Comparison of ENCODE assay signal across 1 cellular context in genomic region chr7:33108931-33109757, GRCh38.
A peak's percentile ranks its signal among the peaks of the same experiment; 100 is the strongest.
TF ChIP-seq lines count a peak whose summit lies in the region.

A gene with protein sequence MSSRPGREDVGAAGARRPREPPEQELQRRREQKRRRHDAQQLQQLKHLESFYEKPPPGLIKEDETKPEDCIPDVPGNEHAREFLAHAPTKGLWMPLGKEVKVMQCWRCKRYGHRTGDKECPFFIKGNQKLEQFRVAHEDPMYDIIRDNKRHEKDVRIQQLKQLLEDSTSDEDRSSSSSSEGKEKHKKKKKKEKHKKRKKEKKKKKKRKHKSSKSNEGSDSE (minus strand): TSS chr7:33109404. CDS start chr7:33109372, 32 bp downstream.

TF ChIP-seq in HepG2, 621 proteins besides CTCF, POLR2A, EP300 and RAD21 (continued from another document and continues in another):
- TF ChIP-seq, protein P1, sequence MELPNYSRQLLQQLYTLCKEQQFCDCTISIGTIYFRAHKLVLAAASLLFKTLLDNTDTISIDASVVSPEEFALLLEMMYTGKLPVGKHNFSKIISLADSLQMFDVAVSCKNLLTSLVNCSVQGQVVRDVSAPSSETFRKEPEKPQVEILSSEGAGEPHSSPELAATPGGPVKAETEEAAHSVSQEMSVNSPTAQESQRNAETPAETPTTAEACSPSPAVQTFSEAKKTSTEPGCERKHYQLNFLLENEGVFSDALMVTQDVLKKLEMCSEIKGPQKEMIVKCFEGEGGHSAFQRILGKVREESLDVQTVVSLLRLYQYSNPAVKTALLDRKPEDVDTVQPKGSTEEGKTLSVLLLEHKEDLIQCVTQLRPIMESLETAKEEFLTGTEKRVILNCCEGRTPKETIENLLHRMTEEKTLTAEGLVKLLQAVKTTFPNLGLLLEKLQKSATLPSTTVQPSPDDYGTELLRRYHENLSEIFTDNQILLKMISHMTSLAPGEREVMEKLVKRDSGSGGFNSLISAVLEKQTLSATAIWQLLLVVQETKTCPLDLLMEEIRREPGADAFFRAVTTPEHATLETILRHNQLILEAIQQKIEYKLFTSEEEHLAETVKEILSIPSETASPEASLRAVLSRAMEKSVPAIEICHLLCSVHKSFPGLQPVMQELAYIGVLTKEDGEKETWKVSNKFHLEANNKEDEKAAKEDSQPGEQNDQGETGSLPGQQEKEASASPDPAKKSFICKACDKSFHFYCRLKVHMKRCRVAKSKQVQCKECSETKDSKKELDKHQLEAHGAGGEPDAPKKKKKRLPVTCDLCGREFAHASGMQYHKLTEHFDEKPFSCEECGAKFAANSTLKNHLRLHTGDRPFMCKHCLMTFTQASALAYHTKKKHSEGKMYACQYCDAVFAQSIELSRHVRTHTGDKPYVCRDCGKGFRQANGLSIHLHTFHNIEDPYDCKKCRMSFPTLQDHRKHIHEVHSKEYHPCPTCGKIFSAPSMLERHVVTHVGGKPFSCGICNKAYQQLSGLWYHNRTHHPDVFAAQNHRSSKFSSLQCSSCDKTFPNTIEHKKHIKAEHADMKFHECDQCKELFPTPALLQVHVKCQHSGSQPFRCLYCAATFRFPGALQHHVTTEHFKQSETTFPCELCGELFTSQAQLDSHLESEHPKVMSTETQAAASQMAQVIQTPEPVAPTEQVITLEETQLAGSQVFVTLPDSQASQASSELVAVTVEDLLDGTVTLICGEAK (IDR thresholded peaks at IDR 0.05), result no peak
- TF ChIP-seq, protein P1 (CRISPR knock-in tag; IDR thresholded peaks at IDR 0.05), result no peak
- TF ChIP-seq TEAD2 (CRISPR knock-in tag; IDR thresholded peaks at IDR 0.05) (no peak), PATZ1 (CRISPR knock-in tag; IDR thresholded peaks at IDR 0.05) (peak; percentile 53; the same call in 1 of the 2 replicates), MTF2 (CRISPR knock-in tag; IDR thresholded peaks at IDR 0.05; ENCODE audit: borderline replicate concordance) (no peak), RNF219 (CRISPR knock-in tag; IDR thresholded peaks at IDR 0.05) (no peak), FOXM1 (CRISPR knock-in tag; IDR thresholded peaks at IDR 0.05) (no peak), PHF8 (CRISPR knock-in tag; IDR thresholded peaks at IDR 0.05) (peak; percentile 71), U2AF2 (IDR thresholded peaks at IDR 0.05; ENCODE audit: low read depth, low read length) (no peak), MIER2 (CRISPR knock-in tag; IDR thresholded peaks at IDR 0.05) (no peak), TFDP2 (CRISPR knock-in tag; IDR thresholded peaks at IDR 0.05) (no peak; the same call in 1 of the 2 replicates), SSRP1 (CRISPR knock-in tag; IDR thresholded peaks at IDR 0.05) (no peak), IRF2 (CRISPR knock-in tag; IDR thresholded peaks at IDR 0.05) (no peak), TGIF2 (CRISPR knock-in tag; IDR thresholded peaks at IDR 0.05) (no peak), MEF2D (CRISPR knock-in tag; IDR thresholded peaks at IDR 0.05) (no peak), KAT8 (CRISPR knock-in tag; IDR thresholded peaks at IDR 0.05) (0 out of 2 replicates have a peak, but pooled peaks have one; percentile 5), ZNF33A (CRISPR knock-in tag; IDR thresholded peaks at IDR 0.05; ENCODE audit: borderline replicate concordance) (no peak)
- TF ChIP-seq, protein P2, sequence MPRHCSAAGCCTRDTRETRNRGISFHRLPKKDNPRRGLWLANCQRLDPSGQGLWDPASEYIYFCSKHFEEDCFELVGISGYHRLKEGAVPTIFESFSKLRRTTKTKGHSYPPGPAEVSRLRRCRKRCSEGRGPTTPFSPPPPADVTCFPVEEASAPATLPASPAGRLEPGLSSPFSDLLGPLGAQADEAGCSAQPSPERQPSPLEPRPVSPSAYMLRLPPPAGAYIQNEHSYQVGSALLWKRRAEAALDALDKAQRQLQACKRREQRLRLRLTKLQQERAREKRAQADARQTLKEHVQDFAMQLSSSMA (CRISPR knock-in tag; IDR thresholded peaks at IDR 0.05), result no peak
- TF ChIP-seq, protein P3, sequence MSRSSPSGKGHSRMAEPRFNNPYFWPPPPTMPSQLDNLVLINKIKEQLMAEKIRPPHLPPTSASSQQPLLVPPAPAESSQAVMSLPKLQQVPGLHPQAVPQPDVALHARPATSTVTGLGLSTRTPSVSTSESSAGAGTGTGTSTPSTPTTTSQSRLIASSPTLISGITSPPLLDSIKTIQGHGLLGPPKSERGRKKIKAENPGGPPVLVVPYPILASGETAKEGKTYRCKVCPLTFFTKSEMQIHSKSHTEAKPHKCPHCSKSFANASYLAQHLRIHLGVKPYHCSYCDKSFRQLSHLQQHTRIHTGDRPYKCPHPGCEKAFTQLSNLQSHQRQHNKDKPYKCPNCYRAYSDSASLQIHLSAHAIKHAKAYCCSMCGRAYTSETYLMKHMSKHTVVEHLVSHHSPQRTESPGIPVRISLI (CRISPR knock-in tag; IDR thresholded peaks at IDR 0.05; ENCODE audit: borderline replicate concordance), result no peak
- TF ChIP-seq, protein P4, sequence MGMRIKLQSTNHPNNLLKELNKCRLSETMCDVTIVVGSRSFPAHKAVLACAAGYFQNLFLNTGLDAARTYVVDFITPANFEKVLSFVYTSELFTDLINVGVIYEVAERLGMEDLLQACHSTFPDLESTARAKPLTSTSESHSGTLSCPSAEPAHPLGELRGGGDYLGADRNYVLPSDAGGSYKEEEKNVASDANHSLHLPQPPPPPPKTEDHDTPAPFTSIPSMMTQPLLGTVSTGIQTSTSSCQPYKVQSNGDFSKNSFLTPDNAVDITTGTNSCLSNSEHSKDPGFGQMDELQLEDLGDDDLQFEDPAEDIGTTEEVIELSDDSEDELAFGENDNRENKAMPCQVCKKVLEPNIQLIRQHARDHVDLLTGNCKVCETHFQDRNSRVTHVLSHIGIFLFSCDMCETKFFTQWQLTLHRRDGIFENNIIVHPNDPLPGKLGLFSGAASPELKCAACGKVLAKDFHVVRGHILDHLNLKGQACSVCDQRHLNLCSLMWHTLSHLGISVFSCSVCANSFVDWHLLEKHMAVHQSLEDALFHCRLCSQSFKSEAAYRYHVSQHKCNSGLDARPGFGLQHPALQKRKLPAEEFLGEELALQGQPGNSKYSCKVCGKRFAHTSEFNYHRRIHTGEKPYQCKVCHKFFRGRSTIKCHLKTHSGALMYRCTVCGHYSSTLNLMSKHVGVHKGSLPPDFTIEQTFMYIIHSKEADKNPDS (CRISPR knock-in tag; IDR thresholded peaks at IDR 0.05), result no peak
- TF ChIP-seq, protein P5, sequence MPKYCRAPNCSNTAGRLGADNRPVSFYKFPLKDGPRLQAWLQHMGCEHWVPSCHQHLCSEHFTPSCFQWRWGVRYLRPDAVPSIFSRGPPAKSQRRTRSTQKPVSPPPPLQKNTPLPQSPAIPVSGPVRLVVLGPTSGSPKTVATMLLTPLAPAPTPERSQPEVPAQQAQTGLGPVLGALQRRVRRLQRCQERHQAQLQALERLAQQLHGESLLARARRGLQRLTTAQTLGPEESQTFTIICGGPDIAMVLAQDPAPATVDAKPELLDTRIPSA (CRISPR knock-in tag; IDR thresholded peaks at IDR 0.05; ENCODE audit: borderline replicate concordance), result no peak
